8 cellular contexts compared by ENCODE assay signal in the genomic region with DNA sequence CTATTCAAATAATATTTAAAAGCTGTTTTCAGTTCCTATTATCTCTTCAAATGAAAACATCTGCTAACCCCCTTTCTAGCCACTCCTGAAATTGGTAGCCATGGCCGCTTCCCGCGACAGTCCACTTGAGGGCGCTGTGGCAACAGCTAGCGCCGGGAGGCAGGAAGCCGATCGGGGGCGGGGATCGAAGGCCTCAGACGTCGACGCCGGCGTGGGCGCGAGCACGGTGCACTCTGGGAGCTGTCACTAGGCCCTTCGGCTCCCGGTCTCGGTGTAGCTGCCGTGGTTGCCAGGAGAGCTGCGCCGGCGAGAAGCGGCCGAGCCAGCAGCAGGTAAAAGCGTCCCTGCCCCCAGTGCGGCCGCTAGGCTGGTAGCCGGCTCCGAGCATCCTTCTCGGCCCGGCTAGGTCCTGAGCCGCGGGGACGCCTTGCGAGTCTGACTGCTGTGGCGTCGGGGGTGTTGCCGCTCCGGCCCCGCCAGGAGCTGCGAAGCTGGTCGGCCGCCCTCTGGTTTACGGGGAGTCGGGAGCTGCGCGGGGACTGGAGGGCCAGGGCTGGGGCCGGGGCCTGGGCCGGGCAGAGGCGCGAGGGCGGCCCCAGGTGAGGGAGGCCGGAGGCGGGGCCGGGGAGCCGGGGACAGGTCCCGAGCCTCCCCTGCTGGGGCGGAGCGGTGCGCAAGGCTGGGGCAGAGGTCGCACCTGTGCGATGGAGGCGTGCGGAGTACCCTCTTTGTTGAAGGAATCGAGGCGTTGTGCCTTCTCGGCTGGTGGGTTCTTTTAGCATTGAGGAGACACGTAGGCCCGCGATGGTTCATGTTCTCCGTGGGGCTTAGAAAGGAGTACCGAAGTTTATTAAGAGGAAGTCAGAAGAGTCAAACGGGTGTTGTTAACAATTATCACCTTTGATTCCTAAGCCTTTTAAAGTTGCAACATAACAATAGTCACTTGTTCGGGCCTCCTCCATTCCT. TPM values are rescaled to one million over a fixed set of nuclear protein-coding genes. Genes with fewer than 3 reads are reported as not detected.
A peak's percentile ranks its signal among the peaks of the same experiment; 100 is the strongest.
DNase-seq lines count a peak whose midpoint lies in the region; ATAC-seq and TF ChIP-seq lines count a peak whose summit lies in the region.

Gene DOP1A, plus strand, starts transcription at position 224 of the 966 bp plus-strand sequence. CDS start 29,307 bp downstream, outside the sequence.

- peak; percentile 74 for TF ChIP-seq POLR2A in GM18951 (IDR thresholded peaks at IDR 0.05; ENCODE audit: extremely low read depth, insufficient read depth, insufficient read length)

- H3K4me3 Mint-ChIP-seq in WTC11 (peak within 1 kb of the TSS; percentile 88), immature natural killer cell (peak within 1 kb of the TSS; percentile 90 to 94 (median 92))

- peak; percentile 85 for ATAC-seq in HG03196 (IDR thresholded peaks at IDR 0.05; ENCODE audit: unreplicated experiment)
- peak; percentile 79 for ATAC-seq in WTC11

- POLR2A ChIA-PET in WTC11 (lab: Charles Lee), result interaction anchor here (0.5 to 0.9 kb wide), 2 partner anchors 15 to 148 kb away, joined by 3 to 4 read pairs; no protein-coding TSS in a partner anchor

- CTCF ChIA-PET in WTC11 (lab: Charles Lee), result interaction anchor here (0.6 to 5.7 kb wide), 33 partner anchors 10 to 992 kb away, joined by 3 to 60 read pairs (median 3); partner anchors contain the start of genes ME1, PRSS35, RWDD2A and TPBG

- peaks cover 52% of the 10 kb centered on the region for H3K4me1 Mint-ChIP-seq in WTC11
- H3K4me1 Mint-ChIP-seq in immature natural killer cell, result peaks cover 40 to 62% of the 10 kb centered on the region in 2 donors

- DNase-seq in AG09319 (ENCODE audit: extremely low read depth, low read depth) (peak; percentile 82), NCI-H226 (peak; percentile 85), WTC11 (ENCODE audit: low spot score) (peak; percentile 98), caudate nucleus (lab: John Stamatoyannopoulos, UW) (peak; percentile 12 to 97 (median 90)), immature natural killer cell (peak; percentile 92 to 93 (median 93)), smooth muscle cell of the brain vasculature (ENCODE audit: low read depth, low spot score) (peak; percentile 89)

- no peaks in the 10 kb centered on the region for H3K9me3 Mint-ChIP-seq in WTC11
- no peaks in the 10 kb centered on the region for H3K9me3 Mint-ChIP-seq in immature natural killer cell

- H3K27ac Mint-ChIP-seq in WTC11 (peak within 1 kb of the TSS; percentile 98), immature natural killer cell (peak within 1 kb of the TSS; percentile 89 to 95 (median 90))

- H3K27me3 Mint-ChIP-seq in WTC11 (ENCODE audit: low read depth) (no peaks in the 10 kb centered on the region), immature natural killer cell (ENCODE audit: low read depth in 3 of 3) (peaks cover 4% of the 10 kb centered on the region in 3 donors)

- H3K27ac ChIP-seq in caudate nucleus (ENCODE audit: low read depth, low read length), result peak within 1 kb of the TSS; percentile 42

- H3K36me3 Mint-ChIP-seq in WTC11, result peaks cover 2% of the 10 kb centered on the region
- no peaks in the 10 kb centered on the region for H3K36me3 Mint-ChIP-seq in immature natural killer cell

- peak; percentile 99 for TF ChIP-seq CTCF in AG09319 (IDR thresholded peaks at IDR 0.05; ENCODE audit: low read depth, low read length)
- TF ChIP-seq CTCF in WTC11 (IDR thresholded peaks at IDR 0.05), result peak; percentile 83

- in situ Hi-C loops in GM18951 (cut with MboI; ENCODE audit: low sequenced_read_pairs, unreplicated experiment), result loop anchor here (10.0 kb wide), 1 partner anchor 457 kb away; no protein-coding TSS in a partner anchor

TF ChIP-seq in WTC11, 78 proteins besides CTCF, POLR2A, EP300 and RAD21 (continues in another document):
- TF ChIP-seq ZNF121 (CRISPR knock-in tag; IDR thresholded peaks at IDR 0.05), result no peak
- 0 out of 2 replicates have a peak, but pooled peaks have one; percentile 21 for TF ChIP-seq FOXK1 (CRISPR knock-in tag; IDR thresholded peaks at IDR 0.05)
- TF ChIP-seq ETV6 (CRISPR knock-in tag; IDR thresholded peaks at IDR 0.05), result 0 out of 2 replicates have a peak, but pooled peaks have one; percentile 56
- TF ChIP-seq SP1 (CRISPR knock-in tag; conservative IDR thresholded peaks at IDR 0.05), result peak; percentile 68; the same call in 1 of the 2 replicates
- peak; percentile 85 for TF ChIP-seq MAX (CRISPR knock-in tag; IDR thresholded peaks at IDR 0.05)
- no peak for TF ChIP-seq JAZF1 (CRISPR knock-in tag; IDR thresholded peaks at IDR 0.05)
- TF ChIP-seq GTF2I (CRISPR knock-in tag; conservative IDR thresholded peaks at IDR 0.05), result no peak
- TF ChIP-seq TP53 (CRISPR knock-in tag; IDR thresholded peaks at IDR 0.05), result no peak
- TF ChIP-seq, protein P1, sequence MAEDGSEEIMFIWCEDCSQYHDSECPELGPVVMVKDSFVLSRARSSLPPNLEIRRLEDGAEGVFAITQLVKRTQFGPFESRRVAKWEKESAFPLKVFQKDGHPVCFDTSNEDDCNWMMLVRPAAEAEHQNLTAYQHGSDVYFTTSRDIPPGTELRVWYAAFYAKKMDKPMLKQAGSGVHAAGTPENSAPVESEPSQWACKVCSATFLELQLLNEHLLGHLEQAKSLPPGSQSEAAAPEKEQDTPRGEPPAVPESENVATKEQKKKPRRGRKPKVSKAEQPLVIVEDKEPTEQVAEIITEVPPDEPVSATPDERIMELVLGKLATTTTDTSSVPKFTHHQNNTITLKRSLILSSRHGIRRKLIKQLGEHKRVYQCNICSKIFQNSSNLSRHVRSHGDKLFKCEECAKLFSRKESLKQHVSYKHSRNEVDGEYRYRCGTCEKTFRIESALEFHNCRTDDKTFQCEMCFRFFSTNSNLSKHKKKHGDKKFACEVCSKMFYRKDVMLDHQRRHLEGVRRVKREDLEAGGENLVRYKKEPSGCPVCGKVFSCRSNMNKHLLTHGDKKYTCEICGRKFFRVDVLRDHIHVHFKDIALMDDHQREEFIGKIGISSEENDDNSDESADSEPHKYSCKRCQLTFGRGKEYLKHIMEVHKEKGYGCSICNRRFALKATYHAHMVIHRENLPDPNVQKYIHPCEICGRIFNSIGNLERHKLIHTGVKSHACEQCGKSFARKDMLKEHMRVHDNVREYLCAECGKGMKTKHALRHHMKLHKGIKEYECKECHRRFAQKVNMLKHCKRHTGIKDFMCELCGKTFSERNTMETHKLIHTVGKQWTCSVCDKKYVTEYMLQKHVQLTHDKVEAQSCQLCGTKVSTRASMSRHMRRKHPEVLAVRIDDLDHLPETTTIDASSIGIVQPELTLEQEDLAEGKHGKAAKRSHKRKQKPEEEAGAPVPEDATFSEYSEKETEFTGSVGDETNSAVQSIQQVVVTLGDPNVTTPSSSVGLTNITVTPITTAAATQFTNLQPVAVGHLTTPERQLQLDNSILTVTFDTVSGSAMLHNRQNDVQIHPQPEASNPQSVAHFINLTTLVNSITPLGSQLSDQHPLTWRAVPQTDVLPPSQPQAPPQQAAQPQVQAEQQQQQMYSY (CRISPR knock-in tag; IDR thresholded peaks at IDR 0.05), result no peak
- TF ChIP-seq NFE2L1 (CRISPR knock-in tag; IDR thresholded peaks at IDR 0.05), result no peak
- 0 out of 2 replicates have a peak, but pooled peaks have one; percentile 25 for TF ChIP-seq ZNF281 (CRISPR knock-in tag; IDR thresholded peaks at IDR 0.05)

RNA-seq across cellular contexts. Expression of gene DOP1A, which starts in this region (rescaled TPM):
- 13.1 to 16.9 TPM (median 15.1 TPM) in 3 replicates for total RNA-seq in WTC11 (2021)
- polyA plus RNA-seq in immature natural killer cell, result 1 to 10 TPM; 2.3 to 4.7 (median 3.0) TPM

Comparison
In these comparisons a context has a peak if more than half of its experiments do, and no peak if none do; other contexts are left out.
1. Peak in every context shown above with its lines: DNase-seq, ATAC-seq and H3K27ac ChIP-seq.